1 cellular context compared by ENCODE assay signal in the genomic region with DNA sequence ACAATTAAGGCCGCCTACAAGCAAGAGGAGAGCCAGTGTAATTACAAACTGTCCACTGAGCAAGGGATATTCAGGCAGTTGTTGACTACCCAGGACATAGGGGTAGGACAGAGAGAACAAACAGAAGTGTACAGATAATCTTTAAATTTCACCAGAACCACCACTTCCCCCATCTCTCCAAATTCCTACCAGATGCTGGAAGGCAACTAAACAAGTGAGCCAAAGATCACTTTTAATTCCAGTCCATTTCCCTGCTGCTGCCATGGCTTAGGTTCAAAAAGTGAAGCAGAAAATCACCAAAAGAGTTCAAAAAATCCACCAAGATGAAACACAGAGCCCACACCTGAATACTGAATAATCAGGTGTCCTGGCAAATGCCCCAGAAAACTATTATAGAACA.
TF ChIP-seq lines count a peak whose summit lies in the region.

No MANE protein-coding gene starts in this region.

TF ChIP-seq in WTC11, 78 proteins besides CTCF, POLR2A, EP300 and RAD21 (continued from another document):
- no peak for TF ChIP-seq PRDM15 (CRISPR knock-in tag; IDR thresholded peaks at IDR 0.05)
